ENCODE assay signal across 17 cellular contexts in the genomic region with DNA sequence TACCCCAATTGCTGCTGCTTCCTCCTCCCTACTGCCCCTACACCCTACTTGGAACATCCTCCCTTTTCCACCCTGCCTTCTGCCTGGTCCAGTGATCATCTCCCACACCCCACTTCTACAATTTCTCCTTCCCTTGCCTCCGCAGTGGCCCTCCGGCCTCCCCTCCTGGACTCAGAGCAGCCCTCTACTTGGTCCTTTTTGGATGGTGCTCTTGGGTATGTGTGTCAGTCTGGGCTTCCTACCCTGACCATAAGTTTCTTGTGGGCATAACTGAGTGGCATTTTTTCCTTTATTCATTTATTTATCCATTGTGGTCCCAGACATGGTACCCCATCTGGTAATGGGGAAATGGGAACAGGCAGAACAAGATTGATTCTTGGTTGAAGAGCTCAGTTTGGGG.
DNase-seq lines count a peak whose midpoint lies in the region; ATAC-seq and TF ChIP-seq lines count a peak whose summit lies in the region.
"Had no signal": no experiment of that assay in that cellular context is flagged by ENCODE, and none has a peak within 500 bp of the region (broad histone marks: within the 10 kb centered on the region; RNA-seq: fewer than 3 reads in every experiment).

No MANE protein-coding gene starts in this region.

- H3K9me3 Mint-ChIP-seq in immature natural killer cell, result peaks cover 0 to 3% (median 0%) of the 10 kb centered on the region in 6 donors
- H3K9me3 Mint-ChIP-seq: CD8-positive, alpha-beta T cell had no signal

- peak overlapping the region; percentile 86 for H3K4me2 ChIP-seq in SK-N-SH
- H3K4me2 ChIP-seq in mesenchymal stem cell (ENCODE audit: low read length, poor library complexity, severe bottlenecking), result no peak overlapping the region
- H3K4me2 ChIP-seq in skeletal muscle satellite cell (ENCODE audit: low read length), result peak overlapping the region; percentile 93
- H3K4me2 ChIP-seq: BLaER1 had no signal

- no peak overlapping the region for H2BK5ac ChIP-seq in mesenchymal stem cell (ENCODE audit: low read depth, low read length, poor library complexity, severe bottlenecking)

- no peak overlapping the region for H2BK120ac ChIP-seq in mesenchymal stem cell (ENCODE audit: low read depth, low read length)

- H3K23ac ChIP-seq in mesenchymal stem cell (ENCODE audit: low read length in 2 of 2), result no peak overlapping the region

- peaks cover 6% of the 10 kb centered on the region for H3K79me1 ChIP-seq in mesenchymal stem cell (replicated peaks; ENCODE audit: low read length, poor library complexity, severe bottlenecking)

- no peak for TF ChIP-seq EP300 in SK-N-SH (IDR thresholded peaks at IDR 0.05; ENCODE audit: borderline replicate concordance in 1 of 2, low read depth in 1 of 2, low read length in 1 of 2)

- H4K20me1 ChIP-seq in SK-N-SH (ENCODE audit: insufficient read depth), result peaks cover 41% of the 10 kb centered on the region
- H4K20me1 ChIP-seq: BLaER1 had no signal

- no peaks in the 10 kb centered on the region for H3K9me2 ChIP-seq in SK-N-SH

- H3K4ac ChIP-seq in mesenchymal stem cell (ENCODE audit: low read depth in 1 of 2, low read length in 2 of 2), result no peak overlapping the region

- POLR2A ChIA-PET in SK-N-SH (lab: Yijun Ruan, JAX), result no interaction called here

- TF ChIP-seq RAD21 in SK-N-SH (IDR thresholded peaks at IDR 0.05; ENCODE audit: low read length), result no peak

- H4K91ac ChIP-seq in mesenchymal stem cell (ENCODE audit: low read length), result no peak overlapping the region

- no peak overlapping the region for H3K4me3 Mint-ChIP-seq in immature natural killer cell
- H3K4me3 Mint-ChIP-seq: CD14-positive monocyte; CD8-positive, alpha-beta T cell; H9 had no signal

- no peak overlapping the region for H2BK12ac ChIP-seq in mesenchymal stem cell (ENCODE audit: low read length in 2 of 2)

- no peak overlapping the region for H3K14ac ChIP-seq in mesenchymal stem cell (ENCODE audit: low read length in 2 of 2)

- H3K27ac ChIP-seq in SK-N-SH (ENCODE audit: low read depth in 2 of 2, low read length in 1 of 2) (no peak overlapping the region; a peak in 1 of 4 replicates), mesenchymal stem cell (ENCODE audit: low read length, poor library complexity, severe bottlenecking) (no peak overlapping the region)
- H3K27ac ChIP-seq: 22Rv1, BLaER1 had no signal

- H3K4me1 ChIP-seq in SK-N-SH (ENCODE audit: control insufficient read depth in 1 of 2, insufficient read depth in 2 of 2, low read depth in 1 of 2, low read length in 1 of 2), result peaks cover 10 to 49% of the 10 kb centered on the region in 2 experiments
- H3K4me1 ChIP-seq in mesenchymal stem cell (ENCODE audit: control insufficient read depth, insufficient read depth, low read depth, low read length), result peaks cover 31% of the 10 kb centered on the region
- H3K4me1 ChIP-seq in skeletal muscle satellite cell (ENCODE audit: control insufficient read depth, insufficient read depth, low read length), result peaks cover 74% of the 10 kb centered on the region

- CTCF ChIA-PET in SK-N-SH (lab: Yijun Ruan, JAX), result interaction anchor here (1.1 to 2.1 kb wide), 3 partner anchors 8 to 142 kb away, joined by 3 to 8 read pairs (median 3); no protein-coding TSS in a partner anchor

- H3K4me3 ChIP-seq in SK-N-SH (ENCODE audit: low read depth in 2 of 2, low read length in 1 of 2) (no peak overlapping the region), mesenchymal stem cell (ENCODE audit: insufficient read depth in 1 of 2, low read depth in 1 of 2, low read length in 2 of 2) (no peak overlapping the region), skeletal muscle satellite cell (ENCODE audit: low read length) (peak overlapping the region; percentile 90)
- H3K4me3 ChIP-seq: BLaER1, GM12878 had no signal

- H3K4me1 Mint-ChIP-seq in immature natural killer cell, result no peaks in the 10 kb centered on the region

- no peak overlapping the region for H2BK15ac ChIP-seq in mesenchymal stem cell (ENCODE audit: low read depth, poor library complexity, severe bottlenecking)

- H3K36me3 Mint-ChIP-seq in immature natural killer cell, result no peaks in the 10 kb centered on the region
- H3K36me3 Mint-ChIP-seq: CD14-positive monocyte; CD8-positive, alpha-beta T cell had no signal

- H3K79me2 ChIP-seq in SK-N-SH (ENCODE audit: insufficient read depth), result peaks cover 90% of the 10 kb centered on the region

- H3K9ac ChIP-seq in SK-N-SH (no peak overlapping the region), mesenchymal stem cell (ENCODE audit: low read length) (no peak overlapping the region), skeletal muscle satellite cell (ENCODE audit: low read depth, low read length) (peak overlapping the region; percentile 93)
- H3K9ac ChIP-seq: BLaER1 had no signal

- H3K27me3 Mint-ChIP-seq in immature natural killer cell (ENCODE audit: low read depth in 3 of 3), result peaks cover 1 to 11% (median 4%) of the 10 kb centered on the region in 3 donors

- H3K27ac Mint-ChIP-seq in immature natural killer cell, result no peak overlapping the region
- H3K27ac Mint-ChIP-seq: CD14-positive monocyte; CD8-positive, alpha-beta T cell had no signal

- H3K27me3 ChIP-seq in SK-N-SH (ENCODE audit: insufficient read depth) (no peaks in the 10 kb centered on the region), mesenchymal stem cell (ENCODE audit: control insufficient read depth in 1 of 2, insufficient read depth in 1 of 2, low read length in 2 of 2) (no peaks in the 10 kb centered on the region), skeletal muscle satellite cell (ENCODE audit: control insufficient read depth, insufficient read depth, low read length) (no peaks in the 10 kb centered on the region)
- H3K27me3 ChIP-seq: BLaER1 had no signal

- H2AFZ ChIP-seq in SK-N-SH (ENCODE audit: low read depth) (no peak overlapping the region), mesenchymal stem cell (ENCODE audit: low read depth, low read length) (no peak overlapping the region)

- peaks cover 0 to 12% of the 10 kb centered on the region in 2 experiments for H3K36me3 ChIP-seq in SK-N-SH (replicated peaks in 1 of 2; ENCODE audit: control insufficient read depth in 1 of 2, insufficient read depth in 2 of 2, low read length in 1 of 2)
- no peaks in the 10 kb centered on the region for H3K36me3 ChIP-seq in mesenchymal stem cell (ENCODE audit: control insufficient read depth in 1 of 2, insufficient read depth in 2 of 2, low read depth in 1 of 2, low read length in 2 of 2)
- peaks cover 37% of the 10 kb centered on the region for H3K36me3 ChIP-seq in skeletal muscle satellite cell (ENCODE audit: insufficient read depth, low read length)
- H3K36me3 ChIP-seq: BLaER1 had no signal

- H3F3A ChIP-seq in SK-N-SH (replicated peaks; ENCODE audit: insufficient read depth), result peaks cover 21% of the 10 kb centered on the region

- H2AK5ac ChIP-seq in mesenchymal stem cell (ENCODE audit: low read length, severe bottlenecking), result peak overlapping the region; percentile 47

- no peak overlapping the region for H3K18ac ChIP-seq in mesenchymal stem cell (ENCODE audit: low read depth in 1 of 2, low read length in 2 of 2)

- H3K9me3 ChIP-seq in SK-N-SH, result no peaks in the 10 kb centered on the region
- H3K9me3 ChIP-seq in mesenchymal stem cell (ENCODE audit: control insufficient read depth, low read length), result no peaks in the 10 kb centered on the region
- H3K9me3 ChIP-seq in skeletal muscle satellite cell (replicated peaks; ENCODE audit: low read length), result no peaks in the 10 kb centered on the region

- no peak overlapping the region for H4K8ac ChIP-seq in mesenchymal stem cell (ENCODE audit: low read length)

- DNase-seq in SK-N-SH (no peak), mesenchymal stem cell (no peak), immature natural killer cell (no peak), DMS 273 treated with DMSO at 0.1 percent for 48 hours (lab: John Stamatoyannopoulos, UW) (no peak)
- no peak for DNase-seq in activated CD4-positive, CD25-positive, alpha-beta regulatory T cell (lab: John Stamatoyannopoulos, UW)
- DNase-seq: Calu3; CD8-positive, alpha-beta T cell; DMS53; DND-41; EL; H9 had no signal

- no peak for TF ChIP-seq CTCF in SK-N-SH (IDR thresholded peaks at IDR 0.05)

- ATAC-seq in SK-N-SH treated with all-trans-retinoic acid at 6 μM for 48 hours, result no peak
- ATAC-seq: CD8-positive, alpha-beta T cell; GM12878 had no signal

- WGBS in SK-N-SH (ENCODE audit: low lambda C conversion rate), result 94% methylated on average over 2 of the region's 2 CpGs
- WGBS in mesenchymal stem cell, result 60% methylated on average over 1 of the region's 2 CpGs

TF ChIP-seq in SK-N-SH, 30 proteins besides CTCF, POLR2A, EP300 and RAD21:
- no peak for TF ChIP-seq MEF2A (IDR thresholded peaks at IDR 0.05; ENCODE audit: borderline replicate concordance, low read depth)
- no peak for TF ChIP-seq TCF12 (IDR thresholded peaks at IDR 0.05)
- no peak for TF ChIP-seq TEAD4 (IDR thresholded peaks at IDR 0.05; ENCODE audit: borderline replicate concordance, insufficient read depth)
- TF ChIP-seq, protein P1, sequence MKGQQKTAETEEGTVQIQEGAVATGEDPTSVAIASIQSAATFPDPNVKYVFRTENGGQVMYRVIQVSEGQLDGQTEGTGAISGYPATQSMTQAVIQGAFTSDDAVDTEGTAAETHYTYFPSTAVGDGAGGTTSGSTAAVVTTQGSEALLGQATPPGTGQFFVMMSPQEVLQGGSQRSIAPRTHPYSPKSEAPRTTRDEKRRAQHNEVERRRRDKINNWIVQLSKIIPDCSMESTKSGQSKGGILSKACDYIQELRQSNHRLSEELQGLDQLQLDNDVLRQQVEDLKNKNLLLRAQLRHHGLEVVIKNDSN (IDR thresholded peaks at IDR 0.05; ENCODE audit: borderline replicate concordance, low read depth), result no peak

TF ChIP-seq in SK-N-SH treated with all-trans-retinoic acid at 6 μM for 48 hours, 23 proteins besides CTCF, POLR2A, EP300 and RAD21:
- TF ChIP-seq ZNF70 (CRISPR knock-in tag; IDR thresholded peaks at IDR 0.05) (no peak), SNAI2 (CRISPR knock-in tag; IDR thresholded peaks at IDR 0.05) (no peak), ZFP30 (CRISPR knock-in tag; IDR thresholded peaks at IDR 0.05) (no peak), ZFP3 (CRISPR knock-in tag; IDR thresholded peaks at IDR 0.05) (no peak), ESRRG (CRISPR knock-in tag; IDR thresholded peaks at IDR 0.05) (no peak)
- TF ChIP-seq, protein P2, sequence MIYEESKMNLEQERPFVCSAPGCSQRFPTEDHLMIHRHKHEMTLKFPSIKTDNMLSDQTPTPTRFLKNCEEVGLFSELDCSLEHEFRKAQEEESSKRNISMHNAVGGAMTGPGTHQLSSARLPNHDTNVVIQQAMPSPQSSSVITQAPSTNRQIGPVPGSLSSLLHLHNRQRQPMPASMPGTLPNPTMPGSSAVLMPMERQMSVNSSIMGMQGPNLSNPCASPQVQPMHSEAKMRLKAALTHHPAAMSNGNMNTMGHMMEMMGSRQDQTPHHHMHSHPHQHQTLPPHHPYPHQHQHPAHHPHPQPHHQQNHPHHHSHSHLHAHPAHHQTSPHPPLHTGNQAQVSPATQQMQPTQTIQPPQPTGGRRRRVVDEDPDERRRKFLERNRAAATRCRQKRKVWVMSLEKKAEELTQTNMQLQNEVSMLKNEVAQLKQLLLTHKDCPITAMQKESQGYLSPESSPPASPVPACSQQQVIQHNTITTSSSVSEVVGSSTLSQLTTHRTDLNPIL (CRISPR knock-in tag; IDR thresholded peaks at IDR 0.05; ENCODE audit: low read depth), result no peak
